ENCODE assay signal across 9 cellular contexts in the genomic region with DNA sequence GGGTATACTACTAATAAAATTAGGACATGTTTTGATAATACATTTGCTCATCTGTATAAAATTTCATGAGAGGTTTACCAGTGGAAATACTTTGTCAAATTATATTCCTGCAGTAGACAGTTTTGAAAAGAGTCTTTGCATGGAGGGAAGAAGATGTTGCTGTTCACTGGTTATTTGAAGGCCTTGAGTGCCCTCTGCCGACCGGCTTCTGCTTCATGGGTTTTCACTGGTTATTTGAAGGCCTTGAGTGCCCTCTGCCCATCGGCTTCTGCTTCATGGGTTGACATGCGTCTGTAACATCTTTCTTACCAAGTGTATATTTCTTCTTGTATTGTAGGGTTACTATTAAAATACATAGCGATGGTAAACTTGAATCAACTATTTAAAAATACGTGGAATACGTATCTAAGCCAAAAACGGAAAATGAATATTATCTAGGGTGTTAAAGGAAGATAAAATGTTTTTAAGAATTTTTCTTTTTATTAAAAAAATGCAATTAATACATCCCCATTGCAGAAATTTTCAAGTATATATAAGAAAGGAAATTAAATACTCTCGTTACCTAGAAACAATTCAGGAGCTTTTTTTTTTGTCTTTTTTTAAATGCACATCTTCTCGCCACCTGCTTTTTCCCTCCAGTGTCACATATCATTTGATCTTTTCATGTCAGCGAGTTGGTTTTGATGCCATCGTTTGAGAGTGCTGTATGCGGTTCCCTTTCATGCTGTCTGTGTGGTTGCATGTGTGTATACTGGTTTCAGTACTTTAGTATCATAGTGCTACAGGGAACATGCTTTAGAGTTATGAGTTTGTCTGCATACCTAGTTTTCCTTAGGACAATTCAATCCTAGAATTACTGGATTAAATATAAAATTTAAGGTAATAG.
DNase-seq lines count a peak whose midpoint lies in the region; ATAC-seq and TF ChIP-seq lines count a peak whose summit lies in the region.
"Had no signal": no experiment of that assay in that cellular context is flagged by ENCODE, and none has a peak within 500 bp of the region (broad histone marks: within the 10 kb centered on the region; RNA-seq: fewer than 3 reads in every experiment).

No MANE protein-coding gene starts in this region.

- H3K4me2 ChIP-seq in OCI-LY7 (ENCODE audit: low read length): no peak overlapping the region
- H3K4me2 ChIP-seq: BLaER1 treated with 17β-estradiol and CSF1 and Interleukin-3, amounts not matched to agents 10 nM and 100 nM had no signal

- H3K36me3 ChIP-seq in OCI-LY7 (ENCODE audit: insufficient read depth, low read length) (peaks cover 90% of the 10 kb centered on the region), thyroid gland (peaks cover 28 to 40% of the 10 kb centered on the region in 2 donors)

- TF ChIP-seq POLR2A in thyroid gland (IDR thresholded peaks at IDR 0.05): no peak

- H4K20me1 ChIP-seq in OCI-LY7 (ENCODE audit: insufficient read depth, low read length): peaks cover 2% of the 10 kb centered on the region; the same call in 1 of the 2 replicates

- BruUV-seq in OCI-LY7 (replicated peaks; lab: Mats Ljungman, UMichigan): no TSS peak

- H3K4me1 ChIP-seq in OCI-LY7 (ENCODE audit: insufficient read depth, low read length, poor library complexity, severe bottlenecking) (peaks cover 40% of the 10 kb centered on the region), thyroid gland (peaks cover under 1 to 2% of the 10 kb centered on the region in 2 donors)

- peaks cover 10% of the 10 kb centered on the region; the same call in 1 of the 2 replicates for H3K79me2 ChIP-seq in OCI-LY7 (ENCODE audit: insufficient read depth, low read depth, low read length)

- H3K27ac ChIP-seq in OCI-LY7 (ENCODE audit: low read depth, low read length, poor library complexity, severe bottlenecking) (no peak overlapping the region), thyroid gland (no peak overlapping the region)
- H3K27ac ChIP-seq: BLaER1 treated with 17β-estradiol and CSF1 and Interleukin-3, amounts not matched to agents 10 nM and 100 nM had no signal

- peak; percentile 26 to 72 (median 37) for DNase-seq in NCI-H1417 (lab: John Stamatoyannopoulos, UW)
- no peak for DNase-seq in NCI-H1417 treated with DMSO at 0.1 percent for 48 hours (lab: John Stamatoyannopoulos, UW)
- DNase-seq in OCI-LY7 (ENCODE audit: low spot score): peak; percentile 84
- DNase-seq in activated T-helper 1 cell treated with Interleukin-2 at 50 U/mL for 16 hours (ENCODE audit: low read depth): peak; percentile 25
- peak; percentile 86 for DNase-seq in fibroblast of pulmonary artery (ENCODE audit: low read depth)
- peak; percentile 66 for DNase-seq in occipital lobe (lab: John Stamatoyannopoulos, UW)
- DNase-seq in thyroid gland: peak; percentile 75 to 81

- CTCF ChIA-PET in OCI-LY7 (lab: Charles Lee; ENCODE audit: unreplicated experiment): interaction anchor here (1.9 kb wide), 1 partner anchor 140 kb away, joined by 8 read pairs; no protein-coding TSS in a partner anchor

- ATAC-seq in HG03354 (IDR thresholded peaks at IDR 0.05; ENCODE audit: poor library complexity, severe bottlenecking, unreplicated experiment): peak; percentile 45

- H3K9me2 ChIP-seq in OCI-LY7 (ENCODE audit: insufficient read depth, low read length): no peaks in the 10 kb centered on the region

- intact Hi-C loops in OCI-LY7 (cut with micrococcal nuclease; ENCODE audit: unreplicated experiment) (loop anchor here (1.0 kb wide), 2 partner anchors 29 to 141 kb away; no protein-coding TSS in a partner anchor), thyroid gland (cut with DNase I) (no loop called here)

- no peaks in the 10 kb centered on the region for H3K27me3 ChIP-seq in thyroid gland
- H3K27me3 ChIP-seq: BLaER1 treated with 17β-estradiol and CSF1 and Interleukin-3, amounts not matched to agents 10 nM and 100 nM had no signal

- TF ChIP-seq CTCF in OCI-LY7 (conservative IDR thresholded peaks at IDR 0.05; ENCODE audit: low read length) (peak; percentile 96), fibroblast of pulmonary artery (IDR thresholded peaks at IDR 0.05; ENCODE audit: low read length, missing control alignments) (peak; percentile 78), thyroid gland (IDR thresholded peaks at IDR 0.05) (peak in 4 of 6 experiments; percentile 22 to 70 (median 56))

- H3K9me3 ChIP-seq in OCI-LY7 (ENCODE audit: low read length) (no peaks in the 10 kb centered on the region), thyroid gland (no peaks in the 10 kb centered on the region)
- H3K9me3 ChIP-seq: BLaER1 treated with 17β-estradiol and CSF1 and Interleukin-3, amounts not matched to agents 10 nM and 100 nM had no signal

- no peak overlapping the region for H2AFZ ChIP-seq in OCI-LY7 (ENCODE audit: low read length)

- 70 to 74% methylated on average over 13 of the region's 13 CpGs for WGBS in thyroid gland, 2 donors

- H3K4me3 ChIP-seq in OCI-LY7 (ENCODE audit: low read depth, low read length, poor library complexity, severe bottlenecking) (no peak overlapping the region), fibroblast of pulmonary artery (replicated peaks; ENCODE audit: low read depth, low read length) (no peak overlapping the region), thyroid gland (replicated peaks in 1 of 3) (no peak overlapping the region)
- H3K4me3 ChIP-seq: BLaER1 treated with 17β-estradiol and CSF1 and Interleukin-3, amounts not matched to agents 10 nM and 100 nM had no signal

- POLR2A ChIA-PET in OCI-LY7 (lab: Charles Lee): interaction anchor here (0.6 to 0.7 kb wide), 2 partner anchors 17 to 73 kb away, joined by 3 read pairs; no protein-coding TSS in a partner anchor
